Comparison of ENCODE assay signal across 23 cellular contexts in genomic region chr10:78410046-78410965, GRCh38.
"Had no signal": no experiment of that assay in that cellular context is flagged by ENCODE, and none has a peak within 500 bp of the region (broad histone marks: within the 10 kb centered on the region; RNA-seq: fewer than 3 reads in every experiment).

No MANE protein-coding gene starts in this region.

- H3K4me3 ChIP-seq: colonic mucosa, dorsolateral prefrontal cortex, gastroesophageal sphincter, hepatocyte, thoracic aorta, vagina had no signal

- H3K4me3 Mint-ChIP-seq: activated T-cell treated with anti-CD3 and anti-CD28 coated beads, Interleukin-2, amount 50 U/mL, for 4 hours; activated T-helper 17 cell treated with anti-CD3 and anti-CD28 coated beads, Interleukin-2, amount 50 U/mL, for 72 hours; naive thymus-derived CD8-positive, alpha-beta T cell; type B pancreatic cell had no signal

- H3K4me1 ChIP-seq: colonic mucosa had no signal

- H3K27me3 ChIP-seq: colonic mucosa, gastroesophageal sphincter, hepatocyte, vagina had no signal

- DNase-seq: activated CD4-positive, alpha-beta T cell treated with anti-CD3 and anti-CD28 coated beads for 4 hours; activated CD4-positive, alpha-beta T cell treated with anti-CD3 and anti-CD28 coated beads, Interleukin-2, amount 50 U/mL, for 4 hours; activated gamma-delta T cell treated with Interleukin-2 at 50 U/mL for 16 hours; activated naive CD4-positive, alpha-beta T cell treated with anti-CD3 and anti-CD28 coated beads, Interleukin-2, amount 50 U/mL, for 16 hours; activated T-cell treated with anti-CD3 and anti-CD28 coated beads, Interleukin-2, amount 50 U/mL, for 4 hours; amniotic stem cell; cerebellar nuclear complex; colonic mucosa; dorsolateral prefrontal cortex; effector memory CD4-positive, alpha-beta T cell; kidney; left colon; naive thymus-derived CD8-positive, alpha-beta T cell; posterior cingulate gyrus; right cardiac atrium; stimulated activated CD4-positive, alpha-beta T cell treated with anti-CD3 and anti-CD28 coated beads, Interleukin-2, amount 100 ng/mL, for 48 hours; stimulated activated naive CD8-positive, alpha-beta T cell treated with anti-CD3 and anti-CD28 coated beads, Interleukin-15, Interleukin-2, amounts not matched to agents 100 U/mL and 50 U/mL, for 24 hours had no signal

- H3K27ac ChIP-seq: colonic mucosa, hepatocyte, vagina had no signal

- ATAC-seq: activated T-cell treated with anti-CD3 and anti-CD28 coated beads, Interleukin-2, amount 50 U/mL, for 4 hours; activated T-helper 17 cell treated with anti-CD3 and anti-CD28 coated beads, Interleukin-2, amount 50 U/mL, for 72 hours; gastroesophageal sphincter; left colon; naive thymus-derived CD8-positive, alpha-beta T cell; right cardiac atrium; stimulated activated naive CD8-positive, alpha-beta T cell treated with anti-CD3 and anti-CD28 coated beads, Interleukin-15, Interleukin-2, amounts not matched to agents 100 U/mL and 50 U/mL, for 24 hours had no signal

- H3K79me2 ChIP-seq: hepatocyte had no signal

- H3K36me3 Mint-ChIP-seq: naive thymus-derived CD8-positive, alpha-beta T cell; type B pancreatic cell had no signal

- H2AFZ ChIP-seq: hepatocyte had no signal

- H3K9me3 ChIP-seq: colonic mucosa, gastroesophageal sphincter, thoracic aorta, vagina had no signal

- H3K4me2 ChIP-seq: hepatocyte had no signal

- H3K9me3 Mint-ChIP-seq: activated T-cell treated with anti-CD3 and anti-CD28 coated beads, Interleukin-2, amount 50 U/mL, for 4 hours; activated T-helper 17 cell treated with anti-CD3 and anti-CD28 coated beads, Interleukin-2, amount 50 U/mL, for 72 hours; type B pancreatic cell had no signal

- H3K36me3 ChIP-seq: colonic mucosa, gastroesophageal sphincter, thoracic aorta, vagina had no signal

- H3K27ac Mint-ChIP-seq: activated T-helper 17 cell treated with anti-CD3 and anti-CD28 coated beads, Interleukin-2, amount 50 U/mL, for 72 hours; naive thymus-derived CD8-positive, alpha-beta T cell; type B pancreatic cell had no signal
